Comparison of ENCODE assay signal across 8 cellular contexts in genomic region chr10:71396714-71397339, GRCh38. TPM values are rescaled to one million over a fixed set of nuclear protein-coding genes. Genes with fewer than 3 reads are reported as not detected.
DNase-seq lines count a peak whose midpoint lies in the region; FAIRE-seq and TF ChIP-seq lines count a peak whose summit lies in the region.

CDH23 (plus strand) TSS chr10:71396920; CDS start chr10:71439832, 42,912 bp downstream.

- H3K9me3 ChIP-seq in PC-9 (ENCODE audit: insufficient read depth, low read depth): no peaks in the 10 kb centered on the region
- no peaks in the 10 kb centered on the region for H3K9me3 ChIP-seq in esophagus (ENCODE audit: control insufficient read depth in 2 of 2, insufficient read depth in 1 of 2, low read depth in 1 of 2, low read length in 1 of 2)
- no peaks in the 10 kb centered on the region for H3K9me3 ChIP-seq in osteoblast (ENCODE audit: low read depth, low read length)

- H3K79me2 ChIP-seq in PC-9 (ENCODE audit: low read depth) (no peaks in the 10 kb centered on the region), osteoblast (ENCODE audit: insufficient read depth, low read length) (no peaks in the 10 kb centered on the region)

- H3K36me3 ChIP-seq in PC-9 (ENCODE audit: low read depth) (no peaks in the 10 kb centered on the region), esophagus (ENCODE audit: control insufficient read depth in 2 of 2, insufficient read depth in 2 of 2, low read length in 1 of 2) (no peaks in the 10 kb centered on the region), osteoblast (ENCODE audit: insufficient read depth, low read length) (no peaks in the 10 kb centered on the region)

- H3K27ac ChIP-seq in PC-9: no peak within 1 kb of the TSS
- no peak within 1 kb of the TSS for H3K27ac ChIP-seq in esophagus (ENCODE audit: low read depth in 2 of 2, low read length in 1 of 2)
- no peak within 1 kb of the TSS for H3K27ac ChIP-seq in osteoblast (ENCODE audit: low read depth, low read length)

- peaks cover 28% of the 10 kb centered on the region; the same call in 1 of the 2 replicates for H3F3A ChIP-seq in PC-9 (ENCODE audit: insufficient read depth, low read depth)

- BruUV-seq in PC-9 (replicated peaks; lab: Mats Ljungman, UMichigan): no TSS peak

- CTCF ChIA-PET in PC-9 (lab: Charles Lee): interaction anchor here (0.6 to 0.9 kb wide), 4 partner anchors 33 to 133 kb away, joined by 3 to 9 read pairs (median 6); no protein-coding TSS in a partner anchor

- H3K27me3 ChIP-seq in PC-9 (ENCODE audit: insufficient read depth, low read depth) (peaks cover 8% of the 10 kb centered on the region; the same call in 1 of the 2 replicates), esophagus (ENCODE audit: control insufficient read depth in 1 of 2, insufficient read depth in 2 of 2, low read length in 2 of 2) (peaks cover 0 to 7% of the 10 kb centered on the region in 2 donors), osteoblast (ENCODE audit: insufficient read depth, low read length) (peaks cover 72% of the 10 kb centered on the region)

- POLR2A ChIA-PET in PC-9 (lab: Charles Lee; ENCODE audit: unreplicated experiment): interaction anchor here (0.6 to 0.8 kb wide), 2 partner anchors 85 to 171 kb away, joined by 3 to 7 read pairs; no protein-coding TSS in a partner anchor

- H2AFZ ChIP-seq in PC-9: peak within 1 kb of the TSS; percentile 86
- no peak within 1 kb of the TSS for H2AFZ ChIP-seq in osteoblast (ENCODE audit: low read length)

- no peak for TF ChIP-seq CTCF in PC-9 (conservative IDR thresholded peaks at IDR 0.05)
- TF ChIP-seq CTCF in osteoblast (IDR thresholded peaks at IDR 0.05; ENCODE audit: extremely low read depth, low read depth, low read length): no peak

- H4K20me1 ChIP-seq in PC-9 (ENCODE audit: insufficient read depth) (no peaks in the 10 kb centered on the region), osteoblast (ENCODE audit: insufficient read depth, low read length) (no peaks in the 10 kb centered on the region)

- TF ChIP-seq POLR2A in GM12892 (IDR thresholded peaks at IDR 0.05; ENCODE audit: low read depth, low read length): no peak

- DNase-seq in NCI-H1417 (lab: John Stamatoyannopoulos, UW) (peak; percentile 9 to 70 (median 65)), NCI-H1417 treated with DMSO at 0.1 percent for 48 hours (lab: John Stamatoyannopoulos, UW) (no peak), PC-9 (peak in 1 of 2 experiments; percentile 54), osteoblast (ENCODE audit: insufficient read length, low spot score, missing footprints) (peak; percentile 83), GM12892 (ENCODE audit: insufficient read length) (no peak), NCI-H2081 treated with DMSO at 0.1 percent for 48 hours (lab: John Stamatoyannopoulos, UW) (no peak), LoVo (ENCODE audit: low spot score) (no peak)

- H3K4me1 ChIP-seq in PC-9 (replicated peaks; ENCODE audit: insufficient read depth) (peaks cover 35% of the 10 kb centered on the region), esophagus (ENCODE audit: control insufficient read depth in 2 of 2, insufficient read depth in 2 of 2, low read length in 1 of 2) (peaks cover 0 to 14% of the 10 kb centered on the region in 2 donors), osteoblast (ENCODE audit: insufficient read depth, low read length) (no peaks in the 10 kb centered on the region)

- H3K9me2 ChIP-seq in PC-9 (ENCODE audit: insufficient read depth): no peaks in the 10 kb centered on the region

- H3K4me2 ChIP-seq in PC-9 (peak within 1 kb of the TSS; percentile 96), osteoblast (ENCODE audit: insufficient read depth, low read length) (no peak within 1 kb of the TSS)

- no peak for FAIRE-seq in GM12892 (lab: Jason Lieb, UNC)

- H3K4me3 ChIP-seq in PC-9 (peak within 1 kb of the TSS; percentile 68), esophagus (ENCODE audit: low read depth in 1 of 2, low read length in 2 of 2) (peak within 1 kb of the TSS; percentile 36 to 42), osteoblast (ENCODE audit: insufficient read depth, low read length) (no peak within 1 kb of the TSS)

- WGBS in esophagus, 2 donors: 1 to 4% methylated on average over 34 to 97 of the region's 97 CpGs

- intact Hi-C loops in PC-9 (cut with micrococcal nuclease; ENCODE audit: unreplicated experiment): loop anchor here (1.0 to 10.0 kb wide), 7 partner anchors 78 to 648 kb away; partner anchors contain the start of gene SLC29A3

RNA-seq across cellular contexts. Expression of gene CDH23, which starts in this region (rescaled TPM):
- total RNA-seq in PC-9 (2021): 7.8 and 13.3 TPM in 2 replicates
- 1 to 10 TPM; 1.6 to 3.2 TPM for polyA plus RNA-seq in esophagus
- total RNA-seq in osteoblast: under 0.01 and 0.36 TPM in 2 replicates
- 0.23 TPM for polyA plus RNA-seq in GM12892 (2012; ENCODE audit: missing spikeins)

Comparison
In these comparisons a context has a peak if more than half of its experiments do, and no peak if none do; other contexts are left out.
1. DNase-seq: peak in NCI-H1417 (3 of 3); none in NCI-H1417 treated with DMSO at 0.1 percent for 48 hours (single experiment), GM12892 (single experiment), NCI-H2081 treated with DMSO at 0.1 percent for 48 hours (single experiment) and LoVo (single experiment).
2. Peak in DNase-seq in osteoblast; RNA of the gene not detected or under 1 TPM.